In the genomic region with DNA sequence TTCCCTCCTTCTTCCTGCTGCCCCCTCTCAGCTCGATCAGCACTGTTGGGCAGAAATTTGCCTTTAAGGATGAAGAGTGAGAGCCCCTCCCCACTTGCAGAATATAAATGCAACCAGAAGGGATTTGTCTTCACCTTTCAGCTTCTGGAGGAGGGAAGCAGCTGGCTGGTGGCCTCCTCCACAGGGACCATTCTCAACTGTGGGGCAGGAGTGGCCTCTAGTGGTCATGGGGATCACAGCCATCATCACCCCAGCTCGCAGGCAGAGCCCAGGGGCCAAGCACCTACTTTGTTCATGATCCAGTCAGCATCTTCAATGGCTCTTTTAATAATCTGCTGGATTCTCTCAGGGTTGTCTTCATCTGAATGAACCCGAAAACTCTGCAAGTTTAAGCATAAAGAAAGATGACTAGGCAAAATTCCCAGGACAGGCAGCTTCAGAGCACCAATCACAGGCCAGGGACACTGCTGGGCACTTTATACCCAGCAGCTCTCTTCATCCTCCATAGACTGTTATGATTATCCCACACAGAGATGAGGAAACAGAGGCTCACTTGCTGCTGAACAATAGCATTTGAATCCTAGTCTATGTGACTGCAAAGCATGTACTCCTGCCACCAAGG, we compare ENCODE assay signal across 8 cellular contexts. TPM values are rescaled to one million over a fixed set of nuclear protein-coding genes. Genes with fewer than 3 reads are reported as not detected.
DNase-seq lines count a peak whose midpoint lies in the region; ATAC-seq and TF ChIP-seq lines count a peak whose summit lies in the region.

No MANE protein-coding gene starts in this region.

- TF ChIP-seq EP300 in tibial nerve (IDR thresholded peaks at IDR 0.05), result no peak

- H3K27me3 ChIP-seq in KMS-11 (ENCODE audit: insufficient read depth, low read depth) (no peaks in the 10 kb centered on the region), SJCRH30 (no peaks in the 10 kb centered on the region; the same call in 1 of the 2 replicates), foreskin keratinocyte (no peaks in the 10 kb centered on the region), tibial nerve (no peaks in the 10 kb centered on the region)

- H3K27me3 Mint-ChIP-seq in osteocyte (ENCODE audit: unreplicated experiment), result no peaks in the 10 kb centered on the region

- H3K4me3 Mint-ChIP-seq in osteocyte (ENCODE audit: unreplicated experiment), result no peak overlapping the region

- WGBS in tibial nerve, 2 donors, result 18 to 35% methylated on average over 3 of the region's 3 CpGs

- no peak overlapping the region for H3K4me2 ChIP-seq in KMS-11

- DNase-seq in activated gamma-delta T cell treated with Interleukin-2 at 50 U/mL for 16 hours (peak; percentile 56), activated gamma-delta T cell (lab: John Stamatoyannopoulos, UW) (no peak), SJCRH30 (peak; percentile 71 to 84), foreskin keratinocyte (peak in 1 of 2 donors; percentile 43), osteocyte (ENCODE audit: extremely low spot score, unreplicated experiment) (no peak), tibial nerve (ENCODE audit: low spot score in 2 of 2) (peak; percentile 23 to 64)
- DNase-seq in activated effector memory CD4-positive, alpha-beta T cell treated with Interleukin-2 at 50 U/mL for 16 hours, result peak; percentile 40

- no peaks in the 10 kb centered on the region for H3K36me3 Mint-ChIP-seq in osteocyte (ENCODE audit: unreplicated experiment)

- H3K27ac ChIP-seq in KMS-11 (no peak overlapping the region), SJCRH30 (no peak overlapping the region), foreskin keratinocyte (no peak overlapping the region), tibial nerve (no peak overlapping the region)

- H3K79me2 ChIP-seq in KMS-11 (ENCODE audit: insufficient read depth, low read depth), result no peaks in the 10 kb centered on the region

- no peak for TF ChIP-seq POLR2A in tibial nerve (IDR thresholded peaks at IDR 0.05)

- H4K20me1 ChIP-seq in KMS-11 (ENCODE audit: insufficient read depth), result no peaks in the 10 kb centered on the region

- H3K4me3 ChIP-seq in KMS-11 (IDR thresholded peaks at IDR 0.05; ENCODE audit: insufficient read depth, low read depth, low read length) (no peak overlapping the region), SJCRH30 (no peak overlapping the region), tibial nerve (no peak overlapping the region)

- H3K9me3 ChIP-seq in SJCRH30 (replicated peaks), result no peaks in the 10 kb centered on the region
- H3K9me3 ChIP-seq in tibial nerve, result no peaks in the 10 kb centered on the region

- peak; percentile 90 for TF ChIP-seq CTCF in KMS-11 (conservative IDR thresholded peaks at IDR 0.05; ENCODE audit: low read depth, low read length)
- TF ChIP-seq CTCF in foreskin keratinocyte (conservative IDR thresholded peaks at IDR 0.05), result peak; percentile 93
- peak; percentile 84 for TF ChIP-seq CTCF in osteocyte (IDR thresholded peaks at IDR 0.05)
- peak; percentile 54 to 76 (median 57) for TF ChIP-seq CTCF in tibial nerve (IDR thresholded peaks at IDR 0.05)

- H3K4me1 ChIP-seq in KMS-11 (ENCODE audit: low read depth, poor library complexity, severe bottlenecking), result no peaks in the 10 kb centered on the region
- no peaks in the 10 kb centered on the region for H3K4me1 ChIP-seq in SJCRH30
- H3K4me1 ChIP-seq in foreskin keratinocyte, result no peaks in the 10 kb centered on the region
- H3K4me1 ChIP-seq in tibial nerve, result peaks cover 0 to 15% (median 0%) of the 10 kb centered on the region in 4 donors

- H2AFZ ChIP-seq in KMS-11 (ENCODE audit: low read depth), result no peak overlapping the region

- peaks cover 5% of the 10 kb centered on the region for H3K4me1 Mint-ChIP-seq in osteocyte (ENCODE audit: unreplicated experiment)

- no peaks in the 10 kb centered on the region for H3K9me3 Mint-ChIP-seq in osteocyte (ENCODE audit: unreplicated experiment)

- H3K36me3 ChIP-seq in KMS-11 (ENCODE audit: insufficient read depth) (no peaks in the 10 kb centered on the region), SJCRH30 (no peaks in the 10 kb centered on the region), tibial nerve (peaks cover 0 to 60% (median 0%) of the 10 kb centered on the region in 3 donors)

- H3K27ac Mint-ChIP-seq in osteocyte (ENCODE audit: unreplicated experiment), result no peak overlapping the region

- no peak overlapping the region for H3K9ac ChIP-seq in KMS-11

- peak; percentile 88 for ATAC-seq in foreskin keratinocyte

RNA-seq across cellular contexts. Expression of a gene that starts 13.1 kb away (rescaled TPM):
- total RNA-seq in SJCRH30 (2014; rRNA removed; shearing (Covaris generic)), result 0.15 and 0.22 TPM in 2 replicates
- total RNA-seq in foreskin keratinocyte, result 1.6 and 2.1 TPM in 2 replicates
- 2.0 and 3.0 TPM in 2 replicates for polyA plus RNA-seq in foreskin keratinocyte
- 10.9 and 12.6 TPM in 2 replicates for total RNA-seq in osteocyte
- 10 to 100 TPM; 34.1 to 49.6 (median 37.7) TPM for total RNA-seq in tibial nerve

Comparison
In these comparisons a context has a peak if more than half of its experiments do, and no peak if none do; other contexts are left out.
1. DNase-seq: peak in activated gamma-delta T cell treated with Interleukin-2 at 50 U/mL for 16 hours (single experiment), SJCRH30 (2 of 2), activated effector memory CD4-positive, alpha-beta T cell treated with Interleukin-2 at 50 U/mL for 16 hours (single experiment) and tibial nerve (2 of 2); none in activated gamma-delta T cell (single experiment) and osteocyte (single experiment).
2. Peak in every context shown above with its lines, with median percentiles within 50 percentile points of each other: CTCF ChIP-seq.